ENCODE assay signal across 15 cellular contexts in the genomic region with DNA sequence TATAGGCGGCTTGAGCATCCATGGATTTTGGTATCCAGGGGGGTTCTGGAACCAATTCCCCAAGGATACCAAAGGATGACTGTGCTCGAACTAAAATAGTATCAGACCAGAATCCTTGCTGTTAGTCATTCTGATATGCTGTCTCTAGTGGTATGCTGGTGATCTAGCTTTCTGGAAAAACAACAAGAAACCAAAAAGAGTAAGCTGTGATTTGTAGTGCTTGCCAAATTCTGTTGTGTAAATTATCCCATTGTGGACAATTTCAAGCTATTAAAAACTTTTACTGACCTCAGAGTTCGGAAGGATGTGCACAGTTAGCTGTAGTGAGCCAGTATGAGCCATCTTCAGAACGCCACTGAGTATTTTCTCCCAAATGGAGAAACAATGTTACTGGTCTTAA.
A peak's percentile ranks its signal among the peaks of the same experiment; 100 is the strongest.
DNase-seq lines count a peak whose midpoint lies in the region; TF ChIP-seq lines count a peak whose summit lies in the region.
"Had no signal": no experiment of that assay in that cellular context is flagged by ENCODE, and none has a peak within 500 bp of the region (broad histone marks: within the 10 kb centered on the region; RNA-seq: fewer than 3 reads in every experiment).

No MANE protein-coding gene starts in this region.

- H3K4me3 ChIP-seq in brain microvascular endothelial cell (ENCODE audit: low read depth, low read length), result no peak overlapping the region
- H3K4me3 ChIP-seq in fibroblast of villous mesenchyme (ENCODE audit: low read depth, low read length), result no peak overlapping the region
- H3K4me3 ChIP-seq: left lung had no signal

- peak overlapping the region; percentile 48 for H3K27ac ChIP-seq in brain microvascular endothelial cell
- H3K27ac ChIP-seq: C4-2B, left lung, neutrophil had no signal

- in situ Hi-C loops in brain microvascular endothelial cell (cut with HindIII; ENCODE audit: low pct_ligation_motif_present, low sequenced_read_pairs), result no loop called here

- TF ChIP-seq CTCF in brain microvascular endothelial cell (IDR thresholded peaks at IDR 0.05; ENCODE audit: low read depth, low read length, missing control alignments) (peak; percentile 30), fibroblast of villous mesenchyme (IDR thresholded peaks at IDR 0.05; ENCODE audit: insufficient read depth, low read depth, low read length) (no peak)

- H3K27me3 ChIP-seq in brain microvascular endothelial cell (replicated peaks), result no peaks in the 10 kb centered on the region
- H3K27me3 ChIP-seq: left lung, neutrophil had no signal

- DNase-seq in HCEC 1CT (peak; percentile 86), brain microvascular endothelial cell (peak; percentile 72), fibroblast of villous mesenchyme (ENCODE audit: low read depth) (peak; percentile 73), stromal cell of bone marrow (ENCODE audit: low read depth) (peak; percentile 72), NCI-H187 treated with DMSO at 0.1 percent for 48 hours (lab: John Stamatoyannopoulos, UW) (no peak), NCI-H82 treated with DMSO at 0.1 percent for 48 hours (lab: John Stamatoyannopoulos, UW; ENCODE audit: unreplicated experiment) (no peak), HPDE6-E6E7 (ENCODE audit: extremely low spot score) (no peak)
- DNase-seq in stimulated activated CD4-positive, alpha-beta T cell treated with anti-CD3 and anti-CD28 coated beads, Interleukin-15, amount 100 ng/mL, for 24 hours, result no peak
- DNase-seq: activated CD4-positive, alpha-beta T cell treated with anti-CD3 and anti-CD28 coated beads for 4 hours; glutamatergic neuron; left lung; NCI-H748 treated with DMSO at 0.1 percent for 48 hours; SHP77 had no signal

- H3K36me3 ChIP-seq in brain microvascular endothelial cell (replicated peaks), result no peaks in the 10 kb centered on the region
- H3K36me3 ChIP-seq: left lung, neutrophil had no signal

Comparison
In these comparisons a context has a peak if more than half of its experiments do, and no peak if none do; other contexts are left out.
1. DNase-seq: peak in HCEC 1CT (single experiment), brain microvascular endothelial cell (single experiment), fibroblast of villous mesenchyme (single experiment) and stromal cell of bone marrow (single experiment); none in NCI-H187 treated with DMSO at 0.1 percent for 48 hours (single experiment), NCI-H82 treated with DMSO at 0.1 percent for 48 hours (single experiment), HPDE6-E6E7 (single experiment) and stimulated activated CD4-positive, alpha-beta T cell treated with anti-CD3 and anti-CD28 coated beads, Interleukin-15, amount 100 ng/mL, for 24 hours (single experiment).